9 cellular contexts compared by ENCODE assay signal in genomic region chr2:7083580-7084509, GRCh38.
A peak's percentile ranks its signal among the peaks of the same experiment; 100 is the strongest.
DNase-seq lines count a peak whose midpoint lies in the region; ATAC-seq and TF ChIP-seq lines count a peak whose summit lies in the region.
"Had no signal": no experiment of that assay in that cellular context is flagged by ENCODE, and none has a peak within 500 bp of the region (broad histone marks: within the 10 kb centered on the region; RNA-seq: fewer than 3 reads in every experiment).

No MANE protein-coding gene starts in this region.

- peak; percentile 43 for TF ChIP-seq CTCF in HL-60 (IDR thresholded peaks at IDR 0.05; ENCODE audit: insufficient read depth, low read length)
- peak; percentile 70 for TF ChIP-seq CTCF in fibroblast of villous mesenchyme (IDR thresholded peaks at IDR 0.05; ENCODE audit: insufficient read depth, low read depth, low read length)

- CTCF ChIA-PET in activated naive CD4-positive, alpha-beta T cell treated with anti-CD3 and anti-CD28 coated beads, Interleukin-2, amount 10 ng/mL, durations not matched to agents 7 days and 5 days (lab: Charles Lee), result interaction anchor here (0.8 to 1.6 kb wide), 3 partner anchors 15 to 72 kb away, joined by 3 read pairs; no protein-coding TSS in a partner anchor

- no peak overlapping the region for H3K4me3 ChIP-seq in HL-60 (replicated peaks; ENCODE audit: insufficient read depth, low read length)
- no peak overlapping the region for H3K4me3 ChIP-seq in SJCRH30
- no peak overlapping the region for H3K4me3 ChIP-seq in fibroblast of villous mesenchyme (ENCODE audit: low read depth, low read length)

- H3K27ac Mint-ChIP-seq in activated naive CD4-positive, alpha-beta T cell treated with anti-CD3 and anti-CD28 coated beads, Interleukin-2, amount 10 ng/mL, durations not matched to agents 7 days and 5 days, result no peak overlapping the region
- H3K27ac Mint-ChIP-seq: activated naive CD4-positive, alpha-beta T cell treated with anti-CD3 and anti-CD28 coated beads, Interleukin-2, amount 50 U/mL, for 72 hours had no signal

- H3K36me3 Mint-ChIP-seq in activated naive CD4-positive, alpha-beta T cell treated with anti-CD3 and anti-CD28 coated beads, Interleukin-2, amount 10 ng/mL, durations not matched to agents 7 days and 5 days, result peaks cover 12% of the 10 kb centered on the region

- H3K4me1 Mint-ChIP-seq in activated naive CD4-positive, alpha-beta T cell treated with anti-CD3 and anti-CD28 coated beads, Interleukin-2, amount 10 ng/mL, durations not matched to agents 7 days and 5 days, result no peaks in the 10 kb centered on the region

- H3K27ac ChIP-seq in HL-60 (replicated peaks), result no peak overlapping the region
- no peak overlapping the region for H3K27ac ChIP-seq in SJCRH30

- H3K36me3 ChIP-seq in SJCRH30, result no peaks in the 10 kb centered on the region

- H3K27me3 ChIP-seq in HL-60 (ENCODE audit: insufficient read depth, poor library complexity, severe bottlenecking) (no peaks in the 10 kb centered on the region), SJCRH30 (peaks cover 4% of the 10 kb centered on the region; the same call in 1 of the 2 replicates)

- no peaks in the 10 kb centered on the region for H3K4me1 ChIP-seq in SJCRH30

- no peak overlapping the region for H3K4me3 Mint-ChIP-seq in activated naive CD4-positive, alpha-beta T cell treated with anti-CD3 and anti-CD28 coated beads, Interleukin-2, amount 10 ng/mL, durations not matched to agents 7 days and 5 days

- ATAC-seq in GM21526 (IDR thresholded peaks at IDR 0.05; ENCODE audit: low FRiP score, unreplicated experiment), result no peak

- H3K9me3 ChIP-seq in SJCRH30 (replicated peaks), result no peaks in the 10 kb centered on the region

- peaks cover 7% of the 10 kb centered on the region for H3K9me3 Mint-ChIP-seq in activated naive CD4-positive, alpha-beta T cell treated with anti-CD3 and anti-CD28 coated beads, Interleukin-2, amount 10 ng/mL, durations not matched to agents 7 days and 5 days

- peak; percentile 42 for DNase-seq in activated naive CD4-positive, alpha-beta T cell treated with anti-CD3 and anti-CD28 coated beads, Interleukin-2, amount 10 ng/mL, durations not matched to agents 7 days and 5 days
- DNase-seq in activated naive CD4-positive, alpha-beta T cell treated with anti-CD3 and anti-CD28 coated beads, Interleukin-2, amount 50 U/mL, for 16 hours, result no peak
- DNase-seq in HL-60 (ENCODE audit: low read depth in 1 of 2, low spot score in 1 of 2) (peak; percentile 30 to 39), SJCRH30 (peak; percentile 39 to 70), fibroblast of villous mesenchyme (ENCODE audit: low read depth) (peak; percentile 35), mucosa of gallbladder (ENCODE audit: low spot score) (no peak), foreskin melanocyte (no peak)

- H3K27me3 Mint-ChIP-seq in activated naive CD4-positive, alpha-beta T cell treated with anti-CD3 and anti-CD28 coated beads, Interleukin-2, amount 10 ng/mL, durations not matched to agents 7 days and 5 days, result no peaks in the 10 kb centered on the region

Comparison
In these comparisons a context has a peak if more than half of its experiments do, and no peak if none do; other contexts are left out.
1. DNase-seq: peak in activated naive CD4-positive, alpha-beta T cell treated with anti-CD3 and anti-CD28 coated beads, Interleukin-2, amount 10 ng/mL, durations not matched to agents 7 days and 5 days (single experiment), HL-60 (2 of 2), SJCRH30 (2 of 2) and fibroblast of villous mesenchyme (single experiment); none in activated naive CD4-positive, alpha-beta T cell treated with anti-CD3 and anti-CD28 coated beads, Interleukin-2, amount 50 U/mL, for 16 hours (single experiment), mucosa of gallbladder (single experiment) and foreskin melanocyte (single experiment).